Comparison of ENCODE assay signal across 22 cellular contexts in the genomic region with DNA sequence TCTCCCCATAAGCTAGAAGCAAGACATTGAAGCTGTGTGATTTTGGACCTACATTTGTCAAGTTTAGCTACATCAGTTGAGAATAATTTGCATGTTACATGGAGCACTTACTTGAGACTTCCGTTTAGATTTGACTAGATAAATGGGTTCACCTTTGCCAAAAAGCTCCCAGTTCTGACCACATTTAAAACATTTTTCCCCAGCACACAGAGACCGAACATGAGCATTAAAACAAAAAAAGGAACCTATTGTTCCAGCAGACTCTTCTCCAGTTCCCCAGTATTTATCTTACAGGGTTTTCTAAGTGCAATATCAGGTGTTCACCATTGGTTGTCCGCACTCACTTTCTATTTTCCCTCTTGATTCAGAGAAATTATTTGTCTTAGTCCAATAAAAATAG.
DNase-seq lines count a peak whose midpoint lies in the region; ATAC-seq and TF ChIP-seq lines count a peak whose summit lies in the region.
"Had no signal": no experiment of that assay in that cellular context is flagged by ENCODE, and none has a peak within 500 bp of the region (broad histone marks: within the 10 kb centered on the region; RNA-seq: fewer than 3 reads in every experiment).

No MANE protein-coding gene starts in this region.

- peak in 1 of 2 donors; percentile 53 for ATAC-seq in naive thymus-derived CD8-positive, alpha-beta T cell
- ATAC-seq: A549 had no signal

- H3K27ac Mint-ChIP-seq in activated T-cell treated with anti-CD3 and anti-CD28 coated beads, Interleukin-2, amount 50 U/mL, for 24 hours = peak overlapping the region; percentile 22
- peak overlapping the region; percentile 73 for H3K27ac Mint-ChIP-seq in activated T-helper 1 cell treated with anti-CD3 and anti-CD28 coated beads, Interleukin-12 subunit alpha, Interleukin-12 subunit beta, Interleukin-2, Interleukin-4 antibody, amounts not matched to agents 30 ng/mL and 10 ng/mL and 1 ng/mL, durations not matched to agents 14 hours and 24 hours and 36 hours
- H3K27ac Mint-ChIP-seq in naive thymus-derived CD8-positive, alpha-beta T cell = peak overlapping the region; percentile 7 to 93 (median 80)
- H3K27ac Mint-ChIP-seq: IgD-negative memory B cell had no signal

- H3K27me3 Mint-ChIP-seq in activated T-cell treated with anti-CD3 and anti-CD28 coated beads, Interleukin-2, amount 50 U/mL, for 24 hours = no peaks in the 10 kb centered on the region
- H3K27me3 Mint-ChIP-seq in activated T-helper 1 cell treated with anti-CD3 and anti-CD28 coated beads, Interleukin-12 subunit alpha, Interleukin-12 subunit beta, Interleukin-2, Interleukin-4 antibody, amounts not matched to agents 30 ng/mL and 10 ng/mL and 1 ng/mL, durations not matched to agents 14 hours and 24 hours and 36 hours (ENCODE audit: insufficient read depth) = no peaks in the 10 kb centered on the region
- H3K27me3 Mint-ChIP-seq in naive thymus-derived CD8-positive, alpha-beta T cell = no peaks in the 10 kb centered on the region
- H3K27me3 Mint-ChIP-seq: IgD-negative memory B cell had no signal

- H2AFZ ChIP-seq in osteoblast (ENCODE audit: low read length) = no peak overlapping the region

- H3K27me3 ChIP-seq in osteoblast (ENCODE audit: insufficient read depth, low read length) = no peaks in the 10 kb centered on the region
- H3K27me3 ChIP-seq: adrenal gland, BE2C, brain microvascular endothelial cell, MG63, right atrium auricular region, upper lobe of left lung had no signal

- H3K4me3 Mint-ChIP-seq in activated T-cell treated with anti-CD3 and anti-CD28 coated beads, Interleukin-2, amount 50 U/mL, for 24 hours = peak overlapping the region; percentile 1
- H3K4me3 Mint-ChIP-seq in activated T-helper 1 cell treated with anti-CD3 and anti-CD28 coated beads, Interleukin-12 subunit alpha, Interleukin-12 subunit beta, Interleukin-2, Interleukin-4 antibody, amounts not matched to agents 30 ng/mL and 10 ng/mL and 1 ng/mL, durations not matched to agents 14 hours and 24 hours and 36 hours = peak overlapping the region; percentile 50
- H3K4me3 Mint-ChIP-seq in naive thymus-derived CD8-positive, alpha-beta T cell = peak overlapping the region in 9 of 10 donors; percentile 34 to 69 (median 64)
- H3K4me3 Mint-ChIP-seq: IgD-negative memory B cell had no signal

- H3K9me3 ChIP-seq in osteoblast (ENCODE audit: low read depth, low read length) = no peaks in the 10 kb centered on the region
- H3K9me3 ChIP-seq: adrenal gland, BE2C had no signal

- no peak overlapping the region for H3K4me2 ChIP-seq in osteoblast (ENCODE audit: insufficient read depth, low read length)

- intact Hi-C loops in activated T-helper 1 cell treated with anti-CD3 and anti-CD28 coated beads, Interleukin-12 subunit alpha, Interleukin-12 subunit beta, Interleukin-2, Interleukin-4 antibody, amounts not matched to agents 30 ng/mL and 10 ng/mL and 1 ng/mL, durations not matched to agents 14 hours and 24 hours and 36 hours (cut with micrococcal nuclease) = loop anchor here (1.0 to 5.0 kb wide), 7 partner anchors 10 to 734 kb away; a partner anchor contains a TSS

- in situ Hi-C loops in KBM-7 (cut with MboI; ENCODE audit: low pct_unique_long_range_greater_than_20kb, low sequenced_read_pairs) = no loop called here

- no peak overlapping the region for H3K27ac ChIP-seq in osteoblast (ENCODE audit: low read depth, low read length)
- H3K27ac ChIP-seq: adrenal gland, brain microvascular endothelial cell, right atrium auricular region, upper lobe of left lung had no signal

- H4K20me1 ChIP-seq in osteoblast (ENCODE audit: insufficient read depth, low read length) = no peaks in the 10 kb centered on the region

- H3K4me1 Mint-ChIP-seq in activated T-cell treated with anti-CD3 and anti-CD28 coated beads, Interleukin-2, amount 50 U/mL, for 24 hours (ENCODE audit: low read depth) = peaks cover 45% of the 10 kb centered on the region
- H3K4me1 Mint-ChIP-seq in activated T-helper 1 cell treated with anti-CD3 and anti-CD28 coated beads, Interleukin-12 subunit alpha, Interleukin-12 subunit beta, Interleukin-2, Interleukin-4 antibody, amounts not matched to agents 30 ng/mL and 10 ng/mL and 1 ng/mL, durations not matched to agents 14 hours and 24 hours and 36 hours (ENCODE audit: low read depth) = peaks cover 69% of the 10 kb centered on the region
- H3K4me1 Mint-ChIP-seq in naive thymus-derived CD8-positive, alpha-beta T cell = peaks cover 23 to 52% (median 31%) of the 10 kb centered on the region in 4 donors

- POLR2A ChIA-PET in naive thymus-derived CD8-positive, alpha-beta T cell (lab: Charles Lee) = interaction anchor here (2.2 kb wide), 1 partner anchor 22 kb away, joined by 8 read pairs; no protein-coding TSS in a partner anchor

- H3K9me3 Mint-ChIP-seq in activated T-cell treated with anti-CD3 and anti-CD28 coated beads, Interleukin-2, amount 50 U/mL, for 24 hours = peaks cover 27% of the 10 kb centered on the region
- H3K9me3 Mint-ChIP-seq in activated T-helper 1 cell treated with anti-CD3 and anti-CD28 coated beads, Interleukin-12 subunit alpha, Interleukin-12 subunit beta, Interleukin-2, Interleukin-4 antibody, amounts not matched to agents 30 ng/mL and 10 ng/mL and 1 ng/mL, durations not matched to agents 14 hours and 24 hours and 36 hours = peaks cover 39% of the 10 kb centered on the region
- H3K9me3 Mint-ChIP-seq in naive thymus-derived CD8-positive, alpha-beta T cell = peaks cover 7 to 34% (median 26%) of the 10 kb centered on the region in 9 donors

- no peak for TF ChIP-seq CTCF in osteoblast (IDR thresholded peaks at IDR 0.05; ENCODE audit: extremely low read depth, low read depth, low read length)

- H3K36me3 ChIP-seq in osteoblast (ENCODE audit: insufficient read depth, low read length) = no peaks in the 10 kb centered on the region
- H3K36me3 ChIP-seq: adrenal gland, BE2C, brain microvascular endothelial cell, MG63, right atrium auricular region, upper lobe of left lung had no signal

- no peak overlapping the region for H3K4me3 ChIP-seq in osteoblast (ENCODE audit: insufficient read depth, low read length)
- H3K4me3 ChIP-seq: A549, adrenal gland, MG63, right atrium auricular region, upper lobe of left lung had no signal

- DNase-seq in activated T-cell treated with anti-CD3 and anti-CD28 coated beads, Interleukin-2, amount 50 U/mL, for 24 hours = no peak
- no peak for DNase-seq in activated T-cell treated with anti-CD3 and anti-CD28 coated beads, Interleukin-2, amount 50 U/mL, for 48 hours
- peak; percentile 9 for DNase-seq in KBM-7
- DNase-seq in activated T-helper 1 cell treated with anti-CD3 and anti-CD28 coated beads, Interleukin-12 subunit alpha, Interleukin-12 subunit beta, Interleukin-2, Interleukin-4 antibody, amounts not matched to agents 30 ng/mL and 10 ng/mL and 1 ng/mL, durations not matched to agents 14 hours and 24 hours and 36 hours (ENCODE audit: low spot score) = no peak
- DNase-seq in naive thymus-derived CD8-positive, alpha-beta T cell = peak in 2 of 10 donors; percentile 22 to 27
- DNase-seq in osteoblast (ENCODE audit: insufficient read length, low spot score, missing footprints) = no peak
- DNase-seq in stimulated activated CD4-positive, alpha-beta T cell treated with anti-CD3 and anti-CD28 coated beads, Interleukin-4, amount 100 ng/mL, for 4 hours = no peak
- no peak for DNase-seq in activated effector memory CD4-positive, alpha-beta T cell treated with anti-CD3 and anti-CD28 coated beads, Interleukin-2, amount 50 U/mL, for 16 hours
- DNase-seq: activated CD8-positive, alpha-beta memory T cell treated with anti-CD3 and anti-CD28 coated beads, Interleukin-2, amount 50 U/mL, for 4 hours; adrenal gland; BE2C; brain microvascular endothelial cell; cortex of kidney; kidney; MG63; NCI-H1694; NCI-H774; stimulated activated CD4-positive, alpha-beta T cell treated with anti-CD3 and anti-CD28 coated beads, Interleukin-4, amount 100 ng/mL, for 24 hours; upper lobe of left lung had no signal

- peaks cover 15% of the 10 kb centered on the region for H3K4me1 ChIP-seq in osteoblast (ENCODE audit: insufficient read depth, low read length)
- H3K4me1 ChIP-seq: adrenal gland, BE2C, right atrium auricular region, upper lobe of left lung had no signal

- H3K79me2 ChIP-seq in osteoblast (ENCODE audit: insufficient read depth, low read length) = no peaks in the 10 kb centered on the region

- H3K36me3 Mint-ChIP-seq in activated T-cell treated with anti-CD3 and anti-CD28 coated beads, Interleukin-2, amount 50 U/mL, for 24 hours (ENCODE audit: low read depth) = peaks cover 9% of the 10 kb centered on the region
- peaks cover 39% of the 10 kb centered on the region for H3K36me3 Mint-ChIP-seq in activated T-helper 1 cell treated with anti-CD3 and anti-CD28 coated beads, Interleukin-12 subunit alpha, Interleukin-12 subunit beta, Interleukin-2, Interleukin-4 antibody, amounts not matched to agents 30 ng/mL and 10 ng/mL and 1 ng/mL, durations not matched to agents 14 hours and 24 hours and 36 hours (ENCODE audit: low read depth)
- peaks cover 5 to 39% (median 22%) of the 10 kb centered on the region in 3 donors for H3K36me3 Mint-ChIP-seq in naive thymus-derived CD8-positive, alpha-beta T cell
- H3K36me3 Mint-ChIP-seq: IgD-negative memory B cell had no signal

Comparison
In these comparisons a context has a peak if more than half of its experiments do, and no peak if none do; other contexts are left out.
1. H3K27ac Mint-ChIP-seq: peak in every context shown above with its lines; median percentile 80 in naive thymus-derived CD8-positive, alpha-beta T cell; 73 in activated T-helper 1 cell treated with anti-CD3 and anti-CD28 coated beads, Interleukin-12 subunit alpha, Interleukin-12 subunit beta, Interleukin-2, Interleukin-4 antibody, amounts not matched to agents 30 ng/mL and 10 ng/mL and 1 ng/mL, durations not matched to agents 14 hours and 24 hours and 36 hours; 22 in activated T-cell treated with anti-CD3 and anti-CD28 coated beads, Interleukin-2, amount 50 U/mL, for 24 hours.
2. H3K4me3 Mint-ChIP-seq: peak in every context shown above with its lines; median percentile 64 in naive thymus-derived CD8-positive, alpha-beta T cell; 50 in activated T-helper 1 cell treated with anti-CD3 and anti-CD28 coated beads, Interleukin-12 subunit alpha, Interleukin-12 subunit beta, Interleukin-2, Interleukin-4 antibody, amounts not matched to agents 30 ng/mL and 10 ng/mL and 1 ng/mL, durations not matched to agents 14 hours and 24 hours and 36 hours; 1 in activated T-cell treated with anti-CD3 and anti-CD28 coated beads, Interleukin-2, amount 50 U/mL, for 24 hours.